ENCODE assay signal across 14 cellular contexts in genomic region chr4:106695846-106696245, GRCh38.
"Had no signal": no experiment of that assay in that cellular context is flagged by ENCODE, and none has a peak within 500 bp of the region (broad histone marks: within the 10 kb centered on the region; RNA-seq: fewer than 3 reads in every experiment).

No MANE protein-coding gene starts in this region.

- H3K9me3 Mint-ChIP-seq: endodermal cell had no signal

- H3K27ac ChIP-seq: dorsolateral prefrontal cortex, left lung, transverse colon had no signal

- H3K27me3 ChIP-seq: left lung, transverse colon had no signal

- H3K4me1 Mint-ChIP-seq: activated B cell treated with CpG ODN at 0.5 μM for 24 hours; endodermal cell; naive B cell; stimulated activated memory B cell treated with anti-CD40 and anti-IgM and Interleukin-4, amounts not matched to agents 10 μg/mL and 1 μg/mL and 100 μg/mL, for 72 hours had no signal

- H3K36me3 ChIP-seq: left lung, transverse colon had no signal

- H3K27ac Mint-ChIP-seq: activated B cell treated with CpG ODN at 0.5 μM for 24 hours; activated CD8-positive, alpha-beta T cell treated with anti-CD3 and anti-CD28 coated beads for 36 hours; activated naive CD8-positive, alpha-beta T cell; endodermal cell; naive B cell; stimulated activated memory B cell treated with anti-CD40 and anti-IgM and Interleukin-4, amounts not matched to agents 10 μg/mL and 1 μg/mL and 100 μg/mL, for 72 hours had no signal

- H3K4me3 ChIP-seq: dorsolateral prefrontal cortex, left lung, transverse colon had no signal

- ATAC-seq: activated CD8-positive, alpha-beta T cell treated with anti-CD3 and anti-CD28 coated beads for 36 hours; left lung; stimulated activated memory B cell treated with anti-CD40 and anti-IgM and Interleukin-4, amounts not matched to agents 10 μg/mL and 1 μg/mL and 100 μg/mL, for 72 hours had no signal

- H3K36me3 Mint-ChIP-seq: activated naive CD8-positive, alpha-beta T cell; naive B cell; stimulated activated memory B cell treated with anti-CD40 and anti-IgM and Interleukin-4, amounts not matched to agents 10 μg/mL and 1 μg/mL and 100 μg/mL, for 72 hours had no signal

- H3K4me3 Mint-ChIP-seq: activated B cell treated with CpG ODN at 0.5 μM for 24 hours; activated CD8-positive, alpha-beta T cell treated with anti-CD3 and anti-CD28 coated beads for 36 hours; activated naive CD8-positive, alpha-beta T cell; endodermal cell; naive B cell; stimulated activated memory B cell treated with anti-CD40 and anti-IgM and Interleukin-4, amounts not matched to agents 10 μg/mL and 1 μg/mL and 100 μg/mL, for 72 hours had no signal

- H3K4me1 ChIP-seq: left lung, transverse colon had no signal

- DNase-seq: activated B cell treated with CpG ODN at 0.5 μM for 24 hours; activated CD4-positive, alpha-beta T cell treated with anti-CD3 and anti-CD28 coated beads for 48 hours; activated CD8-positive, alpha-beta T cell treated with anti-CD3 and anti-CD28 coated beads for 36 hours; activated gamma-delta T cell; activated T-cell treated with anti-CD3 and anti-CD28 coated beads, Interleukin-2, amount 50 U/mL, for 48 hours; dorsolateral prefrontal cortex; endodermal cell; left lung; naive B cell; stimulated activated CD4-positive, alpha-beta T cell treated with anti-CD3 and anti-CD28 coated beads, Interleukin-2, amount 100 ng/mL, for 48 hours; T-helper 2 cell; transverse colon had no signal

- H3K27me3 Mint-ChIP-seq: activated B cell treated with CpG ODN at 0.5 μM for 24 hours; activated CD8-positive, alpha-beta T cell treated with anti-CD3 and anti-CD28 coated beads for 36 hours; activated naive CD8-positive, alpha-beta T cell; stimulated activated memory B cell treated with anti-CD40 and anti-IgM and Interleukin-4, amounts not matched to agents 10 μg/mL and 1 μg/mL and 100 μg/mL, for 72 hours had no signal

- H3K9me3 ChIP-seq: left lung, transverse colon had no signal
